29 cellular contexts compared by ENCODE assay signal in genomic region chr14:89907655-89908054, GRCh38.
"Had no signal": no experiment of that assay in that cellular context is flagged by ENCODE, and none has a peak within 500 bp of the region (broad histone marks: within the 10 kb centered on the region; RNA-seq: fewer than 3 reads in every experiment).

No MANE protein-coding gene starts in this region.

- H3K27ac ChIP-seq: colonic mucosa, epithelial cell of prostate, gastrocnemius medialis, heart left ventricle, hepatocyte, left lung, neutrophil, parathyroid adenoma, suprapubic skin, transverse colon, upper lobe of right lung, uterus had no signal

- H3K4me1 ChIP-seq: upper lobe of right lung had no signal

- H3K27me3 ChIP-seq: colonic mucosa, gastrocnemius medialis, heart left ventricle, hepatocyte, left lung, suprapubic skin, transverse colon, upper lobe of right lung, uterus had no signal

- H3K4me3 ChIP-seq: colonic mucosa, gastrocnemius medialis, heart left ventricle, hepatocyte, left lung, smooth muscle cell, suprapubic skin, transverse colon, upper lobe of right lung, uterus had no signal

- H3K4me2 ChIP-seq: hepatocyte, smooth muscle cell had no signal

- H3K27me3 Mint-ChIP-seq: dendritic cell treated with granulocyte-macrophage colony-stimulating factor and Interleukin-4, amounts not matched to agents 40 ng/mL and 50 ng/mL, for 4 days; stimulated activated naive CD8-positive, alpha-beta T cell treated with anti-CD3 and anti-CD28 coated beads, Interleukin-15, amount 100 ng/mL, for 72 hours had no signal

- DNase-seq: colonic mucosa; effector CD8-positive, alpha-beta T cell; endodermal cell; foreskin fibroblast; gastrocnemius medialis; heart left ventricle; left cardiac atrium; left lung; mesenchymal stem cell; naive thymus-derived CD8-positive, alpha-beta T cell; stimulated activated CD4-positive, alpha-beta T cell treated with anti-CD3 and anti-CD28 coated beads, Interleukin-12 subunit alpha, Interleukin-12 subunit beta, amount 100 ng/mL, for 4 hours; stimulated activated CD4-positive, alpha-beta T cell treated with anti-CD3 and anti-CD28 coated beads, Interleukin-1b, Interleukin-23, amount 100 ng/mL, for 48 hours; stimulated activated CD4-positive, alpha-beta T cell treated with anti-CD3 and anti-CD28 coated beads, Interleukin-4, amount 100 ng/mL, for 1 hour; stimulated activated CD8-positive, alpha-beta memory T cell treated with anti-CD3 and anti-CD28 coated beads, Interleukin-4, amount 100 ng/mL, for 48 hours; stimulated activated naive CD4-positive, alpha-beta T cell; stimulated activated naive CD8-positive, alpha-beta T cell treated with anti-CD3 and anti-CD28 coated beads, Interleukin-15, amount 100 ng/mL, for 72 hours; transverse colon; upper lobe of right lung; uterus had no signal

- H2AFZ ChIP-seq: hepatocyte, parathyroid adenoma had no signal

- H3K9me3 Mint-ChIP-seq: dendritic cell treated with granulocyte-macrophage colony-stimulating factor and Interleukin-4, amounts not matched to agents 40 ng/mL and 50 ng/mL, for 4 days; naive thymus-derived CD8-positive, alpha-beta T cell; stimulated activated naive CD8-positive, alpha-beta T cell treated with anti-CD3 and anti-CD28 coated beads, Interleukin-15, amount 100 ng/mL, for 72 hours had no signal

- H3K36me3 ChIP-seq: colonic mucosa, gastrocnemius medialis, heart left ventricle, left lung, neutrophil, suprapubic skin, transverse colon, upper lobe of right lung, uterus had no signal

- H3K4me3 Mint-ChIP-seq: dendritic cell treated with granulocyte-macrophage colony-stimulating factor and Interleukin-4, amounts not matched to agents 40 ng/mL and 50 ng/mL, for 4 days; endodermal cell; naive thymus-derived CD8-positive, alpha-beta T cell; stimulated activated naive CD8-positive, alpha-beta T cell treated with anti-CD3 and anti-CD28 coated beads, Interleukin-15, amount 100 ng/mL, for 72 hours had no signal

- H3K9me3 ChIP-seq: colonic mucosa, gastrocnemius medialis, heart left ventricle, left lung, neutrophil, suprapubic skin, transverse colon, upper lobe of right lung, uterus had no signal

- H3K9ac ChIP-seq: parathyroid adenoma had no signal

- H3K36me3 Mint-ChIP-seq: naive thymus-derived CD8-positive, alpha-beta T cell had no signal

- ATAC-seq: esophagus mucosa; gastrocnemius medialis; heart left ventricle; left cardiac atrium; left lung; naive thymus-derived CD8-positive, alpha-beta T cell; sciatic nerve; stimulated activated naive CD8-positive, alpha-beta T cell treated with anti-CD3 and anti-CD28 coated beads, Interleukin-15, amount 100 ng/mL, for 72 hours; upper lobe of right lung had no signal

- H3K79me2 ChIP-seq: hepatocyte, parathyroid adenoma had no signal

- H3K27ac Mint-ChIP-seq: dendritic cell treated with granulocyte-macrophage colony-stimulating factor and Interleukin-4, amounts not matched to agents 40 ng/mL and 50 ng/mL, for 4 days; endodermal cell; naive thymus-derived CD8-positive, alpha-beta T cell; progenitor cell of endocrine pancreas; stimulated activated naive CD8-positive, alpha-beta T cell treated with anti-CD3 and anti-CD28 coated beads, Interleukin-15, amount 100 ng/mL, for 72 hours had no signal
